ENCODE assay signal across 18 cellular contexts in the genomic region with DNA sequence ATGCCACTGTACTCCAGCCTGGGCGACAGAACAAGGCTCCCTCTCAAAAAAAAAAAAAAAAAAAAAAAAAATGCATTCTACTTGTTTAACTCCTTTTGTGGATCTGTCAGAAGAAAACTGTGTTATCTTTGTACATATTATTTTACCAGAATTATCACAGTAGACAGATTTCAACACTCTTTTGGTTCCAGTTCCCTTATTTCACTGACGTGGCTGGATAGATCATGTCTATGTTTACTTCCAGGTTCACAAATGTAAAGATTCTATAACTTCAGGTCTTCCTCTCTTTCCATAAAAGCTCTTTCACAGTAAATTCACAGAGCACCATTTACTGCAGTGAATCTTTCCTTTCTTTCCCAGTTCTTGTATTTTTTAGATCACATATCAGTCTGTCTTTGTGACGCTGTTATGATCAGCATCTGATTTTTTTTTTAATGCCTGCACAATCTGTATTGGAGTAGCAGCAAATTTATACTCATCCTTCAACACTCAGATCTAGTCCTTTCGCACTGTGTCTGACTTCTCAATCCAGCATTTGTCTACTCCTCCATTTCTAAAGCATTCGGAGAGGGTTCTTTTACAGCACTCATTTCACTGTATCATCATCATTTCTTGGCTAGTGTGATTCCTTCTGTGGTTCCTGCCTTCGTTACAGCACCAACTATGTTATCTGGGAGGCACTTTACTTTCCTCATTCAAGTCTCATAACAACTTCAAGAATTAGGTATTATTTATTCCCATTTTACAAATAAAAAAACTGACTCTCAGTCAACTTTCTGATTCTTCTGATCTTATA. TPM values are rescaled to one million over a fixed set of nuclear protein-coding genes. Genes with fewer than 3 reads are reported as not detected.
A peak's percentile ranks its signal among the peaks of the same experiment; 100 is the strongest.
DNase-seq lines count a peak whose midpoint lies in the region; ATAC-seq and TF ChIP-seq lines count a peak whose summit lies in the region.
"Had no signal": no experiment of that assay in that cellular context is flagged by ENCODE, and none has a peak within 500 bp of the region (broad histone marks: within the 10 kb centered on the region; RNA-seq: fewer than 3 reads in every experiment).

No MANE protein-coding gene starts in this region.

- H3K4me1 ChIP-seq in skeletal muscle tissue (ENCODE audit: control insufficient read depth in 3 of 3, insufficient read depth in 3 of 3, low read length in 3 of 3), result peaks cover 13 to 32% (median 20%) of the 10 kb centered on the region in 3 donors

- H3K4me3 ChIP-seq in HL-60 (replicated peaks; ENCODE audit: insufficient read depth, low read length), result no peak overlapping the region
- H3K4me3 ChIP-seq in dorsolateral prefrontal cortex, result peak overlapping the region in 5 of 59 donors; percentile 3 to 31 (median 24)
- peak overlapping the region in 1 of 3 donors; percentile 17 for H3K4me3 ChIP-seq in skeletal muscle tissue (ENCODE audit: low read length in 3 of 3)
- H3K4me3 ChIP-seq: GM23338 had no signal

- H3K27ac ChIP-seq in HL-60 (replicated peaks), result peak overlapping the region; percentile 13
- H3K27ac ChIP-seq in dorsolateral prefrontal cortex, result peak overlapping the region in 54 of 59 donors; percentile 0 to 81 (median 58)
- H3K27ac ChIP-seq in skeletal muscle tissue (ENCODE audit: low read depth, low read length), result peak overlapping the region; percentile 41
- H3K27ac ChIP-seq in CD4-positive, alpha-beta T cell (ENCODE audit: low read depth, low read length), result no peak overlapping the region

- no peaks in the 10 kb centered on the region for H3K9me3 Mint-ChIP-seq in activated naive CD8-positive, alpha-beta T cell treated with anti-CD3 and anti-CD28 coated beads for 36 hours
- H3K9me3 Mint-ChIP-seq in CD4-positive, alpha-beta T cell, result no peaks in the 10 kb centered on the region
- H3K9me3 Mint-ChIP-seq: activated T-cell treated with anti-CD3 and anti-CD28 coated beads, Interleukin-2, amount 50 U/mL, for 24 hours; GM23338 had no signal

- intact Hi-C loops in dorsolateral prefrontal cortex (cut with DNase I), result no loop called here
- intact Hi-C loops in CD4-positive, alpha-beta T cell (cut with DNase I, micrococcal nuclease), result no loop called here

- CTCF ChIA-PET in CD4-positive, alpha-beta T cell (lab: Charles Lee), result no interaction called here

- DNase-seq in HL-60 (ENCODE audit: low read depth in 1 of 2, low spot score in 1 of 2) (peak in 1 of 2 experiments; percentile 42), OCI-M1 (lab: John Stamatoyannopoulos, UW) (peak; percentile 86), dorsolateral prefrontal cortex (no peak), T-helper 17 cell (no peak)
- no peak for DNase-seq in activated naive CD8-positive, alpha-beta T cell treated with anti-CD3 and anti-CD28 coated beads for 36 hours
- DNase-seq in CD4-positive, alpha-beta T cell, result no peak
- DNase-seq: activated naive CD8-positive, alpha-beta T cell treated with anti-CD3 and anti-CD28 coated beads, Interleukin-2, amount 10 ng/mL, durations not matched to agents 7 days and 5 days; activated T-cell treated with anti-CD3 and anti-CD28 coated beads, Interleukin-2, amount 50 U/mL, for 24 hours; DMS153; effector CD8-positive, alpha-beta T cell; hypothalamus; left colon; NCI-H2081; NCI-H524 treated with DMSO at 0.1 percent for 48 hours; T-helper 9 cell had no signal

- H3K27me3 ChIP-seq in HL-60 (ENCODE audit: insufficient read depth, poor library complexity, severe bottlenecking) (no peaks in the 10 kb centered on the region), dorsolateral prefrontal cortex (no peaks in the 10 kb centered on the region), skeletal muscle tissue (ENCODE audit: control insufficient read depth in 3 of 3, insufficient read depth in 3 of 3, low read length in 3 of 3) (no peaks in the 10 kb centered on the region)
- H3K27me3 ChIP-seq in CD4-positive, alpha-beta T cell (ENCODE audit: control insufficient read depth, insufficient read depth, low read length), result no peaks in the 10 kb centered on the region

- no peaks in the 10 kb centered on the region for H3K27me3 Mint-ChIP-seq in activated naive CD8-positive, alpha-beta T cell treated with anti-CD3 and anti-CD28 coated beads for 36 hours
- H3K27me3 Mint-ChIP-seq in CD4-positive, alpha-beta T cell, result no peaks in the 10 kb centered on the region
- H3K27me3 Mint-ChIP-seq in T-helper 17 cell, result no peaks in the 10 kb centered on the region
- H3K27me3 Mint-ChIP-seq: activated naive CD8-positive, alpha-beta T cell treated with anti-CD3 and anti-CD28 coated beads, Interleukin-2, amount 10 ng/mL, durations not matched to agents 7 days and 5 days; activated T-cell treated with anti-CD3 and anti-CD28 coated beads, Interleukin-2, amount 50 U/mL, for 24 hours had no signal

- POLR2A ChIA-PET in CD4-positive, alpha-beta T cell (lab: Charles Lee), result no interaction called here

- H3K36me3 Mint-ChIP-seq in activated naive CD8-positive, alpha-beta T cell treated with anti-CD3 and anti-CD28 coated beads for 36 hours, result peaks cover 11% of the 10 kb centered on the region
- H3K36me3 Mint-ChIP-seq in CD4-positive, alpha-beta T cell (ENCODE audit: low read depth), result peaks cover 7% of the 10 kb centered on the region
- no peaks in the 10 kb centered on the region for H3K36me3 Mint-ChIP-seq in T-helper 17 cell (ENCODE audit: low read depth)

- peaks cover 13% of the 10 kb centered on the region for H3K4me1 Mint-ChIP-seq in activated naive CD8-positive, alpha-beta T cell treated with anti-CD3 and anti-CD28 coated beads for 36 hours
- peaks cover 30% of the 10 kb centered on the region for H3K4me1 Mint-ChIP-seq in CD4-positive, alpha-beta T cell (ENCODE audit: low read depth)
- peaks cover 12% of the 10 kb centered on the region for H3K4me1 Mint-ChIP-seq in T-helper 17 cell

- H3K4me3 Mint-ChIP-seq in activated naive CD8-positive, alpha-beta T cell treated with anti-CD3 and anti-CD28 coated beads for 36 hours, result no peak overlapping the region
- H3K4me3 Mint-ChIP-seq in CD4-positive, alpha-beta T cell, result no peak overlapping the region
- no peak overlapping the region for H3K4me3 Mint-ChIP-seq in T-helper 17 cell
- H3K4me3 Mint-ChIP-seq: activated naive CD8-positive, alpha-beta T cell treated with anti-CD3 and anti-CD28 coated beads, Interleukin-2, amount 10 ng/mL, durations not matched to agents 7 days and 5 days; activated T-cell treated with anti-CD3 and anti-CD28 coated beads, Interleukin-2, amount 50 U/mL, for 24 hours; GM23338 had no signal

- H3K36me3 ChIP-seq in skeletal muscle tissue (ENCODE audit: control insufficient read depth in 3 of 3, insufficient read depth in 3 of 3, low read length in 3 of 3), result no peaks in the 10 kb centered on the region

- H3K27ac Mint-ChIP-seq in activated naive CD8-positive, alpha-beta T cell treated with anti-CD3 and anti-CD28 coated beads for 36 hours, result no peak overlapping the region
- no peak overlapping the region for H3K27ac Mint-ChIP-seq in CD4-positive, alpha-beta T cell
- no peak overlapping the region for H3K27ac Mint-ChIP-seq in T-helper 17 cell
- H3K27ac Mint-ChIP-seq: activated naive CD8-positive, alpha-beta T cell treated with anti-CD3 and anti-CD28 coated beads, Interleukin-2, amount 10 ng/mL, durations not matched to agents 7 days and 5 days; activated T-cell treated with anti-CD3 and anti-CD28 coated beads, Interleukin-2, amount 50 U/mL, for 24 hours; GM23338 had no signal

- H3K9me3 ChIP-seq in skeletal muscle tissue (ENCODE audit: control insufficient read depth in 3 of 3, low read length in 3 of 3) (no peaks in the 10 kb centered on the region), T-helper 17 cell (ENCODE audit: control insufficient read depth, low read length, poor library complexity, severe bottlenecking) (no peaks in the 10 kb centered on the region)
- no peaks in the 10 kb centered on the region for H3K9me3 ChIP-seq in CD4-positive, alpha-beta T cell (ENCODE audit: control insufficient read depth, low read length)

- H3K9ac ChIP-seq in skeletal muscle tissue (ENCODE audit: low read depth in 1 of 3, low read length in 3 of 3), result peak overlapping the region in 1 of 3 donors; percentile 19

- no peak for ATAC-seq in CD4-positive, alpha-beta T cell (ENCODE audit: poor library complexity)
- ATAC-seq in T-helper 17 cell (no peak), GM18517 (IDR thresholded peaks at IDR 0.05; ENCODE audit: unreplicated experiment) (no peak)
- ATAC-seq: GM23338, left colon had no signal

- TF ChIP-seq CTCF in HL-60 (IDR thresholded peaks at IDR 0.05; ENCODE audit: insufficient read depth, low read length), result no peak
- TF ChIP-seq CTCF in dorsolateral prefrontal cortex (IDR thresholded peaks at IDR 0.05 in 54 of 56, conservative IDR thresholded peaks at IDR 0.05 in 2 of 56; ENCODE audit: low read depth in 1 of 56, partially characterized antibody in 56 of 56), result no peak
- no peak for TF ChIP-seq CTCF in CD4-positive, alpha-beta T cell (IDR thresholded peaks at IDR 0.05)

RNA-seq across cellular contexts. Expression of a gene that starts 18.2 kb away (rescaled TPM):
- total RNA-seq in dorsolateral prefrontal cortex, result 100 to 1,000 TPM; 107 to 239 (median 169) TPM
- total RNA-seq in skeletal muscle tissue, result 28.7 TPM
- 10 to 100 TPM; 18.1 to 18.3 TPM for total RNA-seq in activated naive CD8-positive, alpha-beta T cell treated with anti-CD3 and anti-CD28 coated beads for 36 hours
- 10 to 100 TPM; 14.8 to 15.0 TPM for total RNA-seq in CD4-positive, alpha-beta T cell
- total RNA-seq in T-helper 17 cell, result 10 to 100 TPM; 21.1 to 23.2 TPM

RNA-seq across cellular contexts. Expression of a gene that starts 51.6 kb away (rescaled TPM):
- total RNA-seq in dorsolateral prefrontal cortex (100 to 1,000 TPM; 315 to 608 (median 413) TPM), skeletal muscle tissue (1,815 TPM), T-helper 17 cell (1,000 to 10,000 TPM; 2,447 to 2,547 TPM)
- 1,000 to 10,000 TPM; 2,216 to 2,293 TPM for total RNA-seq in activated naive CD8-positive, alpha-beta T cell treated with anti-CD3 and anti-CD28 coated beads for 36 hours
- 1,000 to 10,000 TPM; 3,088 to 3,122 TPM for total RNA-seq in CD4-positive, alpha-beta T cell
